ENCODE assay signal across 21 cellular contexts in genomic region chr10:76973091-76973514, GRCh38.
"Had no signal": no experiment of that assay in that cellular context is flagged by ENCODE, and none has a peak within 500 bp of the region (broad histone marks: within the 10 kb centered on the region; RNA-seq: fewer than 3 reads in every experiment).

No MANE protein-coding gene starts in this region.

- H3K36me3 Mint-ChIP-seq: activated naive CD8-positive, alpha-beta T cell treated with anti-CD3 and anti-CD28 coated beads, Interleukin-2, amount 10 ng/mL, durations not matched to agents 7 days and 5 days; naive thymus-derived CD4-positive, alpha-beta T cell had no signal

- H3K27me3 ChIP-seq: brain microvascular endothelial cell, gastroesophageal sphincter, right atrium auricular region had no signal

- DNase-seq: activated CD4-positive, alpha-beta T cell treated with anti-CD3 and anti-CD28 coated beads, Interleukin-2, amount 10 ng/mL, durations not matched to agents 24 days and 14 days; activated CD4-positive, CD25-positive, alpha-beta regulatory T cell; activated gamma-delta T cell treated with Interleukin-2 at 50 U/mL for 16 hours; activated naive CD8-positive, alpha-beta T cell treated with anti-CD3 and anti-CD28 coated beads, Interleukin-2, amount 10 ng/mL, durations not matched to agents 7 days and 5 days; anterior cingulate cortex; brain microvascular endothelial cell; effector CD8-positive, alpha-beta T cell; mammary epithelial cell; naive thymus-derived CD4-positive, alpha-beta T cell; small intestine; stimulated activated CD4-positive, alpha-beta T cell treated with anti-CD3 and anti-CD28 coated beads, Interleukin-4, amount 100 ng/mL, for 4 hours; stimulated activated CD8-positive, alpha-beta memory T cell treated with anti-CD3 and anti-CD28 coated beads, Interleukin-4, amount 100 ng/mL, for 48 hours; stimulated activated naive CD4-positive, alpha-beta T cell treated with Interleukin-2 at 50 U/mL for 16 hours; substantia nigra; SW 1271; trophoblast cell had no signal

- H3K4me3 Mint-ChIP-seq: activated CD4-positive, alpha-beta T cell treated with anti-CD3 and anti-CD28 coated beads, Interleukin-2, amount 10 ng/mL, durations not matched to agents 24 days and 14 days; activated naive CD8-positive, alpha-beta T cell treated with anti-CD3 and anti-CD28 coated beads, Interleukin-2, amount 10 ng/mL, durations not matched to agents 7 days and 5 days; central memory CD8-positive, alpha-beta T cell; naive thymus-derived CD4-positive, alpha-beta T cell had no signal

- H3K4me1 ChIP-seq: gastroesophageal sphincter, parathyroid adenoma, right atrium auricular region had no signal

- H3K27ac Mint-ChIP-seq: activated CD4-positive, alpha-beta T cell treated with anti-CD3 and anti-CD28 coated beads, Interleukin-2, amount 10 ng/mL, durations not matched to agents 24 days and 14 days; activated naive CD8-positive, alpha-beta T cell treated with anti-CD3 and anti-CD28 coated beads, Interleukin-2, amount 10 ng/mL, durations not matched to agents 7 days and 5 days; naive thymus-derived CD4-positive, alpha-beta T cell had no signal

- H3K4me1 Mint-ChIP-seq: activated CD4-positive, alpha-beta T cell treated with anti-CD3 and anti-CD28 coated beads, Interleukin-2, amount 10 ng/mL, durations not matched to agents 24 days and 14 days; activated naive CD8-positive, alpha-beta T cell treated with anti-CD3 and anti-CD28 coated beads, Interleukin-2, amount 10 ng/mL, durations not matched to agents 7 days and 5 days; central memory CD8-positive, alpha-beta T cell; naive thymus-derived CD4-positive, alpha-beta T cell had no signal

- H3K9me3 Mint-ChIP-seq: activated CD4-positive, alpha-beta T cell treated with anti-CD3 and anti-CD28 coated beads, Interleukin-2, amount 10 ng/mL, durations not matched to agents 24 days and 14 days; activated naive CD8-positive, alpha-beta T cell treated with anti-CD3 and anti-CD28 coated beads, Interleukin-2, amount 10 ng/mL, durations not matched to agents 7 days and 5 days; central memory CD8-positive, alpha-beta T cell; naive thymus-derived CD4-positive, alpha-beta T cell had no signal

- H3K9me3 ChIP-seq: gastroesophageal sphincter, right atrium auricular region had no signal

- H2AFZ ChIP-seq: parathyroid adenoma had no signal

- H3K4me3 ChIP-seq: gastroesophageal sphincter, right atrium auricular region had no signal

- H3K36me3 ChIP-seq: brain microvascular endothelial cell, right atrium auricular region had no signal

- ATAC-seq: gastroesophageal sphincter; left colon; naive thymus-derived CD4-positive, alpha-beta T cell had no signal

- H3K79me2 ChIP-seq: parathyroid adenoma had no signal

- H3K27ac ChIP-seq: brain microvascular endothelial cell, gastroesophageal sphincter, parathyroid adenoma, right atrium auricular region had no signal
